ENCODE assay signal across 1 cellular context in the genomic region with DNA sequence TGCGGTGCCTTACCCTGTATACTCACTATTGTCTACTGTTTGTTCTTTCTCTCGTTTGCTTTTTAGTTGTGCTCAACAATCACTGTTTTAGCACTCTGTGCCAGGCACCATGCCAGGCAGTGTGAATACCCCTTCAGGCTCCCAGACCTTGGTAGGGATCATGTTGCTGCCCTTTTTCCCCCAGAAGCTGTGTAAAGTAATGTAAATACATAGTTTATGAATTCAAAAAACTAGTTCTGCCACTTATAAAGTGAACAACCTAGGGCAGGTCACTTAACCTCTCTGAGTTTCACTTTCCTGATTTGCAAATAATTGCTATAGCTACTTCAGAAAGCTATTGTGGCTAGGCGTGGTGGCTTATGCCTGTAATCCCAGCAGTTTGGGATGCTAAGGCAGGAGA.
TF ChIP-seq lines count a peak whose summit lies in the region.

No MANE protein-coding gene starts in this region.

TF ChIP-seq in IMR-90, 13 proteins besides CTCF, POLR2A, EP300 and RAD21:
- TF ChIP-seq NFE2L2 (IDR thresholded peaks at IDR 0.05; ENCODE audit: low read depth, low read length), result no peak
- no peak for TF ChIP-seq MAZ (IDR thresholded peaks at IDR 0.05; ENCODE audit: borderline replicate concordance, low read depth, low read length)
